Comparison of ENCODE assay signal across 1 cellular context in genomic region chr10:26733750-26734568, GRCh38.
TF ChIP-seq lines count a peak whose summit lies in the region.

No MANE protein-coding gene starts in this region.

TF ChIP-seq in HepG2, 621 proteins besides CTCF, POLR2A, EP300 and RAD21 (continued from another document and continues in another):
- no peak for TF ChIP-seq RBAK (CRISPR knock-in tag; IDR thresholded peaks at IDR 0.05)
- no peak for TF ChIP-seq ZBTB8A (CRISPR knock-in tag; IDR thresholded peaks at IDR 0.05; ENCODE audit: borderline replicate concordance, low read depth)
- no peak for TF ChIP-seq RNF2 (conservative IDR thresholded peaks at IDR 0.05; ENCODE audit: low read depth)
- no peak for TF ChIP-seq ZNF607 (CRISPR knock-in tag; IDR thresholded peaks at IDR 0.05; ENCODE audit: borderline replicate concordance)
- TF ChIP-seq ZNF318 (CRISPR knock-in tag; IDR thresholded peaks at IDR 0.05): no peak
- peak; percentile 82 for TF ChIP-seq THAP11 (CRISPR knock-in tag; IDR thresholded peaks at IDR 0.05)
- no peak for TF ChIP-seq SYNCRIP (IDR thresholded peaks at IDR 0.05; ENCODE audit: insufficient read depth, low read depth, low read length)
- peak; percentile 87 for TF ChIP-seq IRF2 (CRISPR knock-in tag; IDR thresholded peaks at IDR 0.05)
- TF ChIP-seq ZNF792 (CRISPR knock-in tag; IDR thresholded peaks at IDR 0.05): peak; percentile 78; the same call in 1 of the 2 replicates
- no peak for TF ChIP-seq ZSCAN25 (CRISPR knock-in tag; IDR thresholded peaks at IDR 0.05)
- TF ChIP-seq YEATS4 (CRISPR knock-in tag; IDR thresholded peaks at IDR 0.05; ENCODE audit: borderline replicate concordance): no peak; the same call in 1 of the 2 replicates
- TF ChIP-seq NFYB (CRISPR knock-in tag; IDR thresholded peaks at IDR 0.05): no peak
- TF ChIP-seq TEAD2 (CRISPR knock-in tag; IDR thresholded peaks at IDR 0.05): no peak
- peak; percentile 78 for TF ChIP-seq HNF1B (CRISPR knock-in tag; IDR thresholded peaks at IDR 0.05)
- TF ChIP-seq, protein P1, sequence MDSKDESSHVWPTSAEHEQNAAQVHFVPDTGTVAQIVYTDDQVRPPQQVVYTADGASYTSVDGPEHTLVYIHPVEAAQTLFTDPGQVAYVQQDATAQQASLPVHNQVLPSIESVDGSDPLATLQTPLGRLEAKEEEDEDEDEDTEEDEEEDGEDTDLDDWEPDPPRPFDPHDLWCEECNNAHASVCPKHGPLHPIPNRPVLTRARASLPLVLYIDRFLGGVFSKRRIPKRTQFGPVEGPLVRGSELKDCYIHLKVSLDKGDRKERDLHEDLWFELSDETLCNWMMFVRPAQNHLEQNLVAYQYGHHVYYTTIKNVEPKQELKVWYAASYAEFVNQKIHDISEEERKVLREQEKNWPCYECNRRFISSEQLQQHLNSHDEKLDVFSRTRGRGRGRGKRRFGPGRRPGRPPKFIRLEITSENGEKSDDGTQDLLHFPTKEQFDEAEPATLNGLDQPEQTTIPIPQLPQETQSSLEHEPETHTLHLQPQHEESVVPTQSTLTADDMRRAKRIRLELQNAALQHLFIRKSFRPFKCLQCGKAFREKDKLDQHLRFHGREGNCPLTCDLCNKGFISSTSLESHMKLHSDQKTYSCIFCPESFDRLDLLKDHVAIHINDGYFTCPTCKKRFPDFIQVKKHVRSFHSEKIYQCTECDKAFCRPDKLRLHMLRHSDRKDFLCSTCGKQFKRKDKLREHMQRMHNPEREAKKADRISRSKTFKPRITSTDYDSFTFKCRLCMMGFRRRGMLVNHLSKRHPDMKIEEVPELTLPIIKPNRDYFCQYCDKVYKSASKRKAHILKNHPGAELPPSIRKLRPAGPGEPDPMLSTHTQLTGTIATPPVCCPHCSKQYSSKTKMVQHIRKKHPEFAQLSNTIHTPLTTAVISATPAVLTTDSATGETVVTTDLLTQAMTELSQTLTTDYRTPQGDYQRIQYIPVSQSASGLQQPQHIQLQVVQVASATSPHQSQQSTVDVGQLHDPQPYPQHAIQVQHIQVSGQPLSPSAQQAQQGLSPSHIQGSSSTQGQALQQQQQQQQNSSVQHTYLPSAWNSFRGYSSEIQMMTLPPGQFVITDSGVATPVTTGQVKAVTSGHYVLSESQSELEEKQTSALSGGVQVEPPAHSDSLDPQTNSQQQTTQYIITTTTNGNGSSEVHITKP (CRISPR knock-in tag; IDR thresholded peaks at IDR 0.05; ENCODE audit: low read depth): peak; percentile 96
- TF ChIP-seq TCF7 (IDR thresholded peaks at IDR 0.05; ENCODE audit: low read depth): no peak
- TF ChIP-seq IKZF1 (IDR thresholded peaks at IDR 0.05): no peak
- TF ChIP-seq ZKSCAN8 (CRISPR knock-in tag; IDR thresholded peaks at IDR 0.05; ENCODE audit: borderline replicate concordance): peak; percentile 88; the same call in 1 of the 2 replicates
- TF ChIP-seq ZNF383 (CRISPR knock-in tag; IDR thresholded peaks at IDR 0.05; ENCODE audit: borderline replicate concordance): no peak
- TF ChIP-seq HDAC6 (IDR thresholded peaks at IDR 0.05; ENCODE audit: low read depth, low read length): no peak
- no peak for TF ChIP-seq REL (CRISPR knock-in tag; conservative IDR thresholded peaks at IDR 0.05)
- no peak for TF ChIP-seq MTF1 (CRISPR knock-in tag; IDR thresholded peaks at IDR 0.05)
- TF ChIP-seq, protein P2, sequence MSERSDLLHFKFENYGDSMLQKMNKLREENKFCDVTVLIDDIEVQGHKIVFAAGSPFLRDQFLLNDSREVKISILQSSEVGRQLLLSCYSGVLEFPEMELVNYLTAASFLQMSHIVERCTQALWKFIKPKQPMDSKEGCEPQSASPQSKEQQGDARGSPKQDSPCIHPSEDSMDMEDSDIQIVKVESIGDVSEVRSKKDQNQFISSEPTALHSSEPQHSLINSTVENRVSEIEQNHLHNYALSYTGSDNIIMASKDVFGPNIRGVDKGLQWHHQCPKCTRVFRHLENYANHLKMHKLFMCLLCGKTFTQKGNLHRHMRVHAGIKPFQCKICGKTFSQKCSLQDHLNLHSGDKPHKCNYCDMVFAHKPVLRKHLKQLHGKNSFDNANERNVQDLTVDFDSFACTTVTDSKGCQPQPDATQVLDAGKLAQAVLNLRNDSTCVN (CRISPR knock-in tag; IDR thresholded peaks at IDR 0.05; ENCODE audit: borderline replicate concordance): no peak
- TF ChIP-seq, protein P3, sequence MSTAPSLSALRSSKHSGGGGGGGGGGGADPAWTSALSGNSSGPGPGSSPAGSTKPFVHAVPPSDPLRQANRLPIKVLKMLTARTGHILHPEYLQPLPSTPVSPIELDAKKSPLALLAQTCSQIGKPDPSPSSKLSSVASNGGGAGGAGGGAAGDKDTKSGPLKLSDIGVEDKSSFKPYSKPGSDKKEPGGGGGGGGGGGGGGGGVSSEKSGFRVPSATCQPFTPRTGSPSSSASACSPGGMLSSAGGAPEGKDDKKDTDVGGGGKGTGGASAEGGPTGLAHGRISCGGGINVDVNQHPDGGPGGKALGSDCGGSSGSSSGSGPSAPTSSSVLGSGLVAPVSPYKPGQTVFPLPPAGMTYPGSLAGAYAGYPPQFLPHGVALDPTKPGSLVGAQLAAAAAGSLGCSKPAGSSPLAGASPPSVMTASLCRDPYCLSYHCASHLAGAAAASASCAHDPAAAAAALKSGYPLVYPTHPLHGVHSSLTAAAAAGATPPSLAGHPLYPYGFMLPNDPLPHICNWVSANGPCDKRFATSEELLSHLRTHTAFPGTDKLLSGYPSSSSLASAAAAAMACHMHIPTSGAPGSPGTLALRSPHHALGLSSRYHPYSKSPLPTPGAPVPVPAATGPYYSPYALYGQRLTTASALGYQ (CRISPR knock-in tag; IDR thresholded peaks at IDR 0.05): peak; percentile 45; the same call in 1 of the 2 replicates
- TF ChIP-seq SAFB2 (CRISPR knock-in tag; IDR thresholded peaks at IDR 0.05; ENCODE audit: borderline replicate concordance, low read depth): no peak
- no peak for TF ChIP-seq MTA3 (CRISPR knock-in tag; IDR thresholded peaks at IDR 0.05)
- no peak for TF ChIP-seq ZNF530 (CRISPR knock-in tag; IDR thresholded peaks at IDR 0.05; ENCODE audit: low read depth)
- TF ChIP-seq FOXP1 (IDR thresholded peaks at IDR 0.05): no peak
- TF ChIP-seq FOXP1 (CRISPR knock-in tag; IDR thresholded peaks at IDR 0.05): peak; percentile 66
- peak; percentile 67; the same call in 1 of the 2 replicates for TF ChIP-seq FOXK1 (CRISPR knock-in tag; IDR thresholded peaks at IDR 0.05; ENCODE audit: borderline replicate concordance, low read depth)
- peak; percentile 76 for TF ChIP-seq REPIN1 (CRISPR knock-in tag; IDR thresholded peaks at IDR 0.05; ENCODE audit: borderline replicate concordance, low read depth)
- TF ChIP-seq SALL2 (CRISPR knock-in tag; IDR thresholded peaks at IDR 0.05): no peak
- TF ChIP-seq, protein P4, sequence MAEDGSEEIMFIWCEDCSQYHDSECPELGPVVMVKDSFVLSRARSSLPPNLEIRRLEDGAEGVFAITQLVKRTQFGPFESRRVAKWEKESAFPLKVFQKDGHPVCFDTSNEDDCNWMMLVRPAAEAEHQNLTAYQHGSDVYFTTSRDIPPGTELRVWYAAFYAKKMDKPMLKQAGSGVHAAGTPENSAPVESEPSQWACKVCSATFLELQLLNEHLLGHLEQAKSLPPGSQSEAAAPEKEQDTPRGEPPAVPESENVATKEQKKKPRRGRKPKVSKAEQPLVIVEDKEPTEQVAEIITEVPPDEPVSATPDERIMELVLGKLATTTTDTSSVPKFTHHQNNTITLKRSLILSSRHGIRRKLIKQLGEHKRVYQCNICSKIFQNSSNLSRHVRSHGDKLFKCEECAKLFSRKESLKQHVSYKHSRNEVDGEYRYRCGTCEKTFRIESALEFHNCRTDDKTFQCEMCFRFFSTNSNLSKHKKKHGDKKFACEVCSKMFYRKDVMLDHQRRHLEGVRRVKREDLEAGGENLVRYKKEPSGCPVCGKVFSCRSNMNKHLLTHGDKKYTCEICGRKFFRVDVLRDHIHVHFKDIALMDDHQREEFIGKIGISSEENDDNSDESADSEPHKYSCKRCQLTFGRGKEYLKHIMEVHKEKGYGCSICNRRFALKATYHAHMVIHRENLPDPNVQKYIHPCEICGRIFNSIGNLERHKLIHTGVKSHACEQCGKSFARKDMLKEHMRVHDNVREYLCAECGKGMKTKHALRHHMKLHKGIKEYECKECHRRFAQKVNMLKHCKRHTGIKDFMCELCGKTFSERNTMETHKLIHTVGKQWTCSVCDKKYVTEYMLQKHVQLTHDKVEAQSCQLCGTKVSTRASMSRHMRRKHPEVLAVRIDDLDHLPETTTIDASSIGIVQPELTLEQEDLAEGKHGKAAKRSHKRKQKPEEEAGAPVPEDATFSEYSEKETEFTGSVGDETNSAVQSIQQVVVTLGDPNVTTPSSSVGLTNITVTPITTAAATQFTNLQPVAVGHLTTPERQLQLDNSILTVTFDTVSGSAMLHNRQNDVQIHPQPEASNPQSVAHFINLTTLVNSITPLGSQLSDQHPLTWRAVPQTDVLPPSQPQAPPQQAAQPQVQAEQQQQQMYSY (CRISPR knock-in tag; IDR thresholded peaks at IDR 0.05): no peak
- peak; percentile 77 for TF ChIP-seq HOXA3 (CRISPR knock-in tag; IDR thresholded peaks at IDR 0.05)
- TF ChIP-seq, protein P5, sequence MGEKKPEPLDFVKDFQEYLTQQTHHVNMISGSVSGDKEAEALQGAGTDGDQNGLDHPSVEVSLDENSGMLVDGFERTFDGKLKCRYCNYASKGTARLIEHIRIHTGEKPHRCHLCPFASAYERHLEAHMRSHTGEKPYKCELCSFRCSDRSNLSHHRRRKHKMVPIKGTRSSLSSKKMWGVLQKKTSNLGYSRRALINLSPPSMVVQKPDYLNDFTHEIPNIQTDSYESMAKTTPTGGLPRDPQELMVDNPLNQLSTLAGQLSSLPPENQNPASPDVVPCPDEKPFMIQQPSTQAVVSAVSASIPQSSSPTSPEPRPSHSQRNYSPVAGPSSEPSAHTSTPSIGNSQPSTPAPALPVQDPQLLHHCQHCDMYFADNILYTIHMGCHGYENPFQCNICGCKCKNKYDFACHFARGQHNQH (CRISPR knock-in tag; IDR thresholded peaks at IDR 0.05): peak; percentile 88; the same call in 1 of the 2 replicates
- TF ChIP-seq NFE2 (CRISPR knock-in tag; IDR thresholded peaks at IDR 0.05): no peak
- TF ChIP-seq MNT (IDR thresholded peaks at IDR 0.05): no peak
